Comparison of ENCODE assay signal across 1 cellular context in genomic region chr20:5023171-5023570, GRCh38.
TF ChIP-seq lines count a peak whose summit lies in the region.
"Not testable (repeated sequence)": the region's sequence is repeated elsewhere in the genome, so short reads cannot be mapped to it uniquely, and the experiment has no call there.

No MANE protein-coding gene starts in this region.

TF ChIP-seq in HepG2, 621 proteins besides CTCF, POLR2A, EP300 and RAD21 (continued from another document):
- TF ChIP-seq, protein P1, sequence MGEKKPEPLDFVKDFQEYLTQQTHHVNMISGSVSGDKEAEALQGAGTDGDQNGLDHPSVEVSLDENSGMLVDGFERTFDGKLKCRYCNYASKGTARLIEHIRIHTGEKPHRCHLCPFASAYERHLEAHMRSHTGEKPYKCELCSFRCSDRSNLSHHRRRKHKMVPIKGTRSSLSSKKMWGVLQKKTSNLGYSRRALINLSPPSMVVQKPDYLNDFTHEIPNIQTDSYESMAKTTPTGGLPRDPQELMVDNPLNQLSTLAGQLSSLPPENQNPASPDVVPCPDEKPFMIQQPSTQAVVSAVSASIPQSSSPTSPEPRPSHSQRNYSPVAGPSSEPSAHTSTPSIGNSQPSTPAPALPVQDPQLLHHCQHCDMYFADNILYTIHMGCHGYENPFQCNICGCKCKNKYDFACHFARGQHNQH (CRISPR knock-in tag; IDR thresholded peaks at IDR 0.05), result 0 out of 2 replicates have a peak, but pooled peaks have one; percentile 29
- 0 out of 2 replicates have a peak, but pooled peaks have one; percentile 37 for TF ChIP-seq GATA4 (IDR thresholded peaks at IDR 0.05; ENCODE audit: borderline replicate concordance, low read depth)
- TF ChIP-seq SAP130 (CRISPR knock-in tag; IDR thresholded peaks at IDR 0.05; ENCODE audit: low read depth), result peak; percentile 32; the same call in 1 of the 2 replicates
- peak; percentile 85; the same call in 1 of the 2 replicates for TF ChIP-seq FOSL1 (CRISPR knock-in tag; IDR thresholded peaks at IDR 0.05; ENCODE audit: borderline replicate concordance)
- TF ChIP-seq ATF7 (IDR thresholded peaks at IDR 0.05), result peak; percentile 3; the same call in 1 of the 2 replicates
- TF ChIP-seq ATF7 (CRISPR knock-in tag; IDR thresholded peaks at IDR 0.05); FOXP1 (IDR thresholded peaks at IDR 0.05): not testable (repeated sequence)
- TF ChIP-seq ZNF644 (CRISPR knock-in tag; IDR thresholded peaks at IDR 0.05; ENCODE audit: low read depth), result peak; percentile 45; the same call in 1 of the 2 replicates
- TF ChIP-seq ZGPAT (CRISPR knock-in tag; IDR thresholded peaks at IDR 0.05), result peak; percentile 75
- TF ChIP-seq NCOA2 (CRISPR knock-in tag; IDR thresholded peaks at IDR 0.05), result peak; percentile 73
- TF ChIP-seq HMG20A (CRISPR knock-in tag; IDR thresholded peaks at IDR 0.05; ENCODE audit: borderline replicate concordance), result peak; percentile 38; the same call in 1 of the 2 replicates
- peak; percentile 65 for TF ChIP-seq PITX1 (CRISPR knock-in tag; IDR thresholded peaks at IDR 0.05)
- TF ChIP-seq, protein P2, sequence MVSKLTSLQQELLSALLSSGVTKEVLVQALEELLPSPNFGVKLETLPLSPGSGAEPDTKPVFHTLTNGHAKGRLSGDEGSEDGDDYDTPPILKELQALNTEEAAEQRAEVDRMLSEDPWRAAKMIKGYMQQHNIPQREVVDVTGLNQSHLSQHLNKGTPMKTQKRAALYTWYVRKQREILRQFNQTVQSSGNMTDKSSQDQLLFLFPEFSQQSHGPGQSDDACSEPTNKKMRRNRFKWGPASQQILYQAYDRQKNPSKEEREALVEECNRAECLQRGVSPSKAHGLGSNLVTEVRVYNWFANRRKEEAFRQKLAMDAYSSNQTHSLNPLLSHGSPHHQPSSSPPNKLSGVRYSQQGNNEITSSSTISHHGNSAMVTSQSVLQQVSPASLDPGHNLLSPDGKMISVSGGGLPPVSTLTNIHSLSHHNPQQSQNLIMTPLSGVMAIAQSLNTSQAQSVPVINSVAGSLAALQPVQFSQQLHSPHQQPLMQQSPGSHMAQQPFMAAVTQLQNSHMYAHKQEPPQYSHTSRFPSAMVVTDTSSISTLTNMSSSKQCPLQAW (CRISPR knock-in tag; IDR thresholded peaks at IDR 0.05), result peak; percentile 22; the same call in 1 of the 2 replicates
- peak; percentile 56 for TF ChIP-seq ZMYM3 (CRISPR knock-in tag; IDR thresholded peaks at IDR 0.05)
- TF ChIP-seq RARA (CRISPR knock-in tag; IDR thresholded peaks at IDR 0.05), result peak; percentile 85
- peak; percentile 26; the same call in 1 of the 2 replicates for TF ChIP-seq KAT8 (CRISPR knock-in tag; IDR thresholded peaks at IDR 0.05)
- peak; percentile 58 for TF ChIP-seq SALL1 (CRISPR knock-in tag; IDR thresholded peaks at IDR 0.05)
- 0 out of 2 replicates have a peak, but pooled peaks have one; percentile 26 for TF ChIP-seq ZNF224 (CRISPR knock-in tag; IDR thresholded peaks at IDR 0.05)
- 0 out of 2 replicates have a peak, but pooled peaks have one; percentile 15 for TF ChIP-seq ELF3 (CRISPR knock-in tag; IDR thresholded peaks at IDR 0.05)
- TF ChIP-seq NR2F1 (CRISPR knock-in tag; IDR thresholded peaks at IDR 0.05), result peak; percentile 6 to 59; a peak in 1 of 4 replicates
- TF ChIP-seq FOXP1 (CRISPR knock-in tag; IDR thresholded peaks at IDR 0.05), result peak; percentile 30
- peak; percentile 45; the same call in 1 of the 2 replicates for TF ChIP-seq NR2F6 (IDR thresholded peaks at IDR 0.05)
- TF ChIP-seq NR2F6 (CRISPR knock-in tag; IDR thresholded peaks at IDR 0.05), result peak; percentile 69; the same call in 1 of the 2 replicates
- TF ChIP-seq KDM1A (CRISPR knock-in tag; IDR thresholded peaks at IDR 0.05), result peak; percentile 37; the same call in 1 of the 2 replicates
